Comparison of ENCODE assay signal across 9 cellular contexts in genomic region chr17:75856062-75856681, GRCh38. TPM values are rescaled to one million over a fixed set of nuclear protein-coding genes. Genes with fewer than 3 reads are reported as not detected.
DNase-seq lines count a peak whose midpoint lies in the region; ATAC-seq, FAIRE-seq and TF ChIP-seq lines count a peak whose summit lies in the region.
"Had no signal": no experiment of that assay in that cellular context is flagged by ENCODE, and none has a peak within 500 bp of the region (broad histone marks: within the 10 kb centered on the region; RNA-seq: fewer than 3 reads in every experiment).

No MANE protein-coding gene starts in this region.

- intact Hi-C loops in pancreas (cut with DNase I), result no loop called here

- H3K4me3 ChIP-seq in fibroblast of villous mesenchyme (ENCODE audit: low read depth, low read length), result peak overlapping the region; percentile 87
- peak overlapping the region; percentile 75 to 95 (median 86) for H3K4me3 ChIP-seq in pancreas

- no peaks in the 10 kb centered on the region for H3K27me3 ChIP-seq in pancreas

- peak overlapping the region; percentile 88 for H3K27ac Mint-ChIP-seq in T-helper 2 cell treated with Interferon-gamma antibody and Interleukin-4, amounts not matched to agents 5 μg/mL and 100 μg/mL, for 36 hours
- H3K27ac Mint-ChIP-seq: stimulated activated naive B cell treated with anti-CD40 and anti-IgM and Interleukin-4, amounts not matched to agents 10 μg/mL and 1 μg/mL and 100 μg/mL, for 72 hours had no signal

- H3K4me1 ChIP-seq in pancreas, result peaks cover 7 to 13% (median 11%) of the 10 kb centered on the region in 3 donors

- peaks cover 0 to 8% (median 4%) of the 10 kb centered on the region in 3 donors for H3K36me3 ChIP-seq in pancreas

- peak overlapping the region; percentile 95 to 100 (median 96) for H3K27ac ChIP-seq in pancreas

- peaks cover 5% of the 10 kb centered on the region for H3K36me3 Mint-ChIP-seq in T-helper 2 cell treated with Interferon-gamma antibody and Interleukin-4, amounts not matched to agents 5 μg/mL and 100 μg/mL, for 36 hours (ENCODE audit: low read depth)

- ATAC-seq in HG03196 (IDR thresholded peaks at IDR 0.05; ENCODE audit: unreplicated experiment) (peak; percentile 0), pancreas (peak; percentile 13 to 33 (median 28)), HG03135 (IDR thresholded peaks at IDR 0.05; ENCODE audit: unreplicated experiment) (no peak)

- no peaks in the 10 kb centered on the region for H3K9me3 Mint-ChIP-seq in T-helper 2 cell treated with Interferon-gamma antibody and Interleukin-4, amounts not matched to agents 5 μg/mL and 100 μg/mL, for 36 hours
- H3K9me3 Mint-ChIP-seq: stimulated activated naive B cell treated with anti-CD40 and anti-IgM and Interleukin-4, amounts not matched to agents 10 μg/mL and 1 μg/mL and 100 μg/mL, for 72 hours had no signal

- no peak for FAIRE-seq in pancreas (lab: Jason Lieb, UNC)

- TF ChIP-seq CTCF in fibroblast of villous mesenchyme (IDR thresholded peaks at IDR 0.05; ENCODE audit: insufficient read depth, low read depth, low read length) (no peak), pancreas (IDR thresholded peaks at IDR 0.05) (no peak)

- no peaks in the 10 kb centered on the region for H3K9me3 ChIP-seq in pancreas

- no peaks in the 10 kb centered on the region for H3K27me3 Mint-ChIP-seq in T-helper 2 cell treated with Interferon-gamma antibody and Interleukin-4, amounts not matched to agents 5 μg/mL and 100 μg/mL, for 36 hours (ENCODE audit: low read depth)
- H3K27me3 Mint-ChIP-seq: stimulated activated naive B cell treated with anti-CD40 and anti-IgM and Interleukin-4, amounts not matched to agents 10 μg/mL and 1 μg/mL and 100 μg/mL, for 72 hours had no signal

- peaks cover 31% of the 10 kb centered on the region for H3K4me1 Mint-ChIP-seq in T-helper 2 cell treated with Interferon-gamma antibody and Interleukin-4, amounts not matched to agents 5 μg/mL and 100 μg/mL, for 36 hours (ENCODE audit: low read depth)

- 2 to 3% methylated on average over 24 of the region's 24 CpGs for WGBS in pancreas, 2 donors

- peak; percentile 58 for DNase-seq in NCI-H2171 treated with DMSO at 0.1 percent for 48 hours (lab: John Stamatoyannopoulos, UW)
- DNase-seq in NCI-H2171 (lab: John Stamatoyannopoulos, UW), result no peak
- peak; percentile 7 for DNase-seq in T-helper 2 cell treated with Interferon-gamma antibody and Interleukin-4, amounts not matched to agents 5 μg/mL and 100 μg/mL, for 36 hours (ENCODE audit: low spot score)
- no peak for DNase-seq in fibroblast of villous mesenchyme (ENCODE audit: low read depth)
- DNase-seq in pancreas, result no peak
- DNase-seq in stimulated activated CD4-positive, alpha-beta T cell treated with anti-CD3 and anti-CD28 coated beads, Interleukin-4, amount 100 ng/mL, for 1 hour, result no peak
- DNase-seq: stimulated activated naive B cell treated with anti-CD40 and anti-IgM and Interleukin-4, amounts not matched to agents 10 μg/mL and 1 μg/mL and 100 μg/mL, for 72 hours had no signal

- no peak overlapping the region for H3K4me3 Mint-ChIP-seq in T-helper 2 cell treated with Interferon-gamma antibody and Interleukin-4, amounts not matched to agents 5 μg/mL and 100 μg/mL, for 36 hours
- H3K4me3 Mint-ChIP-seq: stimulated activated naive B cell treated with anti-CD40 and anti-IgM and Interleukin-4, amounts not matched to agents 10 μg/mL and 1 μg/mL and 100 μg/mL, for 72 hours had no signal

RNA-seq across cellular contexts. Expression of gene WBP2, which starts 1.0 kb away (rescaled TPM):
- total RNA-seq in fibroblast of villous mesenchyme (18.4 and 26.8 TPM in 2 replicates), pancreas (10 to 100 TPM; 56.0 to 83.5 (median 62.9) TPM)
- 100 to 1,000 TPM in 1 of 2 donors, 10 to 100 TPM in 1; 95.0 to 106 TPM for polyA plus RNA-seq in pancreas

RNA-seq across cellular contexts. Expression of gene UNC13D, which starts 12.0 kb away (rescaled TPM):
- total RNA-seq in fibroblast of villous mesenchyme (0.86 and 1.6 TPM in 2 replicates), pancreas (10 to 100 TPM in 3 of 6 donors, 1 to 10 TPM in 3; 4.7 to 23.6 (median 10.0) TPM)
- polyA plus RNA-seq in pancreas, result 10 to 100 TPM; 17.9 to 29.0 TPM

RNA-seq across cellular contexts. Expression of gene TRIM47, which starts 22.2 kb away (rescaled TPM):
- total RNA-seq in fibroblast of villous mesenchyme (13.5 and 15.1 TPM in 2 replicates), pancreas (10 to 100 TPM in 4 of 6 donors, 1 to 10 TPM in 2; 4.2 to 58.2 (median 17.6) TPM)
- 10 to 100 TPM; 34.1 to 35.9 TPM for polyA plus RNA-seq in pancreas

RNA-seq across cellular contexts. Expression of gene TRIM65, which starts 40.6 kb away (rescaled TPM):
- total RNA-seq in fibroblast of villous mesenchyme, result 21.9 and 22.5 TPM in 2 replicates
- 10 to 100 TPM in 3 of 6 donors, 1 to 10 TPM in 3; 8.2 to 13.1 (median 10.3) TPM for total RNA-seq in pancreas
- 10 to 100 TPM in 1 of 2 donors, 1 to 10 TPM in 1; 9.8 to 12.5 TPM for polyA plus RNA-seq in pancreas

RNA-seq across cellular contexts. Expression of gene MRPL38, which starts 48.5 kb away (rescaled TPM):
- total RNA-seq in fibroblast of villous mesenchyme (33.7 and 45.1 TPM in 2 replicates), pancreas (10 to 100 TPM; 40.6 to 59.9 (median 45.9) TPM)
- polyA plus RNA-seq in pancreas, result 10 to 100 TPM; 95.3 to 95.8 TPM

Comparison
In these comparisons a context has a peak if more than half of its experiments do, and no peak if none do; other contexts are left out.
1. DNase-seq: peak in NCI-H2171 treated with DMSO at 0.1 percent for 48 hours (single experiment) and T-helper 2 cell treated with Interferon-gamma antibody and Interleukin-4, amounts not matched to agents 5 μg/mL and 100 μg/mL, for 36 hours (single experiment); none in NCI-H2171 (single experiment), fibroblast of villous mesenchyme (single experiment), pancreas (0 of 6) and stimulated activated CD4-positive, alpha-beta T cell treated with anti-CD3 and anti-CD28 coated beads, Interleukin-4, amount 100 ng/mL, for 1 hour (single experiment).